In the genomic region with DNA sequence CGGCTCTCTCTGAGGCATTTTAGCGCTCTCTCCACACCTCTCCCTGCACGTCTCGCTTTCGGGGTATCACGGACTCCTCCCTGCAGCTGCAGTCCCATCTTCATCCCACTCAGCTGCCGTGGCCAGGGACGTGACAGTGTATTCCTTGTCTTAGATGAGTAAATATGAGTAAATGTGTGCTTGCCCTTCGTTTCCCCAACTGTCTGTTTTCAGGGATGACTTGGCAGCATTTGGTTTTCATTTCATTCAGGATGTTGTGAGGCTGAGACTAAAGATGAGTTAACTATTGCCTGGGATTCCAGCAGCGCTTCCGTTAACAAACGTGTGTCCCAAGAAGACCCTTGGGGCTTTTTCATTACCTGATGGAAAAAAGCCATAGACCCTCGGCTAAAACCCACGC, we compare ENCODE assay signal across 21 cellular contexts. TPM values are rescaled to one million over a fixed set of nuclear protein-coding genes. Genes with fewer than 3 reads are reported as not detected.
DNase-seq lines count a peak whose midpoint lies in the region; TF ChIP-seq lines count a peak whose summit lies in the region.
"Had no signal": no experiment of that assay in that cellular context is flagged by ENCODE, and none has a peak within 500 bp of the region (broad histone marks: within the 10 kb centered on the region; RNA-seq: fewer than 3 reads in every experiment).

No MANE protein-coding gene starts in this region.

- H3K27ac ChIP-seq in osteoblast (ENCODE audit: low read depth, low read length), result peak overlapping the region; percentile 67
- no peak overlapping the region for H3K27ac ChIP-seq in testis
- no peak overlapping the region for H3K27ac ChIP-seq in esophagus muscularis mucosa (replicated peaks in 1 of 4)
- H3K27ac ChIP-seq: tibial nerve had no signal

- peak overlapping the region; percentile 72 for H2AFZ ChIP-seq in osteoblast (ENCODE audit: low read length)

- no peak for TF ChIP-seq POLR2A in testis (IDR thresholded peaks at IDR 0.05)
- TF ChIP-seq POLR2A in esophagus muscularis mucosa (IDR thresholded peaks at IDR 0.05; ENCODE audit: low read depth), result no peak

- CTCF ChIA-PET in BJ (lab: Yijun Ruan, JAX), result interaction anchor here (1.4 to 1.7 kb wide), 2 partner anchors 9 to 35 kb away, joined by 5 to 6 read pairs; no protein-coding TSS in a partner anchor

- no peaks in the 10 kb centered on the region for H3K27me3 ChIP-seq in BJ (ENCODE audit: control insufficient read depth, insufficient read depth, low read length)
- no peaks in the 10 kb centered on the region for H3K27me3 ChIP-seq in osteoblast (ENCODE audit: insufficient read depth, low read length)
- H3K27me3 ChIP-seq in testis, result no peaks in the 10 kb centered on the region
- H3K27me3 ChIP-seq in esophagus muscularis mucosa, result no peaks in the 10 kb centered on the region
- H3K27me3 ChIP-seq: tibial nerve had no signal

- POLR2A ChIA-PET in BJ (lab: Charles Lee), result no interaction called here

- H3K36me3 ChIP-seq in BJ (ENCODE audit: control insufficient read depth, insufficient read depth, low read length) (0 out of 2 replicates have a peak, but pooled peaks cover 2% of the 10 kb centered on the region), osteoblast (ENCODE audit: insufficient read depth, low read length) (peaks cover 24% of the 10 kb centered on the region), testis (ENCODE audit: low read depth, missing control alignments) (no peaks in the 10 kb centered on the region), esophagus muscularis mucosa (peaks cover 0 to 17% (median 4%) of the 10 kb centered on the region in 4 donors)
- H3K36me3 ChIP-seq: tibial nerve had no signal

- peak; percentile 71 for DNase-seq in BJ (ENCODE audit: low read depth)
- peak; percentile 56 for DNase-seq in NCI-H69 (lab: John Stamatoyannopoulos, UW)
- DNase-seq in dedifferentiated amniotic fluid mesenchymal stem cell (ENCODE audit: extremely low spot score), result peak; percentile 47
- peak; percentile 66 for DNase-seq in osteoblast (ENCODE audit: insufficient read length, low spot score, missing footprints)
- no peak for DNase-seq in testis
- no peak for DNase-seq in T1000 (lab: John Stamatoyannopoulos, UW)
- no peak for DNase-seq in RPMI8226
- no peak for DNase-seq in esophagus muscularis mucosa (ENCODE audit: extremely low spot score)
- DNase-seq: activated CD4-positive, alpha-beta T cell treated with anti-CD3 and anti-CD28 coated beads for 48 hours; COR-L47; head of caudate nucleus; left ventricle myocardium superior; NCI-H774; nucleus accumbens; right cardiac atrium; stimulated activated CD4-positive, alpha-beta T cell treated with anti-CD3 and anti-CD28 coated beads, Interleukin-2, amount 100 ng/mL, for 24 hours; stimulated activated naive CD8-positive, alpha-beta T cell treated with anti-CD3 and anti-CD28 coated beads, Interleukin-15, Interleukin-2, amounts not matched to agents 100 U/mL and 50 U/mL, for 24 hours had no signal

- intact Hi-C loops in testis (cut with DNase I; ENCODE audit: low total_unique reads), result no loop called here
- intact Hi-C loops in esophagus muscularis mucosa (cut with DNase I), result no loop called here

- H3K9me3 ChIP-seq in osteoblast (ENCODE audit: low read depth, low read length) (no peaks in the 10 kb centered on the region), testis (no peaks in the 10 kb centered on the region), esophagus muscularis mucosa (no peaks in the 10 kb centered on the region)
- H3K9me3 ChIP-seq: tibial nerve had no signal

- peak overlapping the region; percentile 78 for H3K4me2 ChIP-seq in osteoblast (ENCODE audit: insufficient read depth, low read length)

- peaks cover 16% of the 10 kb centered on the region for H3K4me1 ChIP-seq in osteoblast (ENCODE audit: insufficient read depth, low read length)
- H3K4me1 ChIP-seq in testis, result no peaks in the 10 kb centered on the region
- peaks cover 0 to 30% (median 21%) of the 10 kb centered on the region in 4 donors for H3K4me1 ChIP-seq in esophagus muscularis mucosa
- H3K4me1 ChIP-seq: tibial nerve had no signal

- TF ChIP-seq EP300 in esophagus muscularis mucosa (IDR thresholded peaks at IDR 0.05), result no peak

- H3K79me2 ChIP-seq in osteoblast (ENCODE audit: insufficient read depth, low read length), result no peaks in the 10 kb centered on the region

- H3K4me3 ChIP-seq in BJ (ENCODE audit: low read depth, low read length) (peak overlapping the region; percentile 30), osteoblast (ENCODE audit: insufficient read depth, low read length) (peak overlapping the region; percentile 56), testis (no peak overlapping the region), esophagus muscularis mucosa (no peak overlapping the region)
- H3K4me3 ChIP-seq: tibial nerve had no signal

- WGBS in testis, 2 donors, result 81 to 84% methylated on average over 9 to 14 of the region's 14 CpGs
- WGBS in esophagus muscularis mucosa, result 67% methylated on average over 14 of the region's 14 CpGs

- no peaks in the 10 kb centered on the region for H4K20me1 ChIP-seq in osteoblast (ENCODE audit: insufficient read depth, low read length)

- TF ChIP-seq CTCF in BJ (IDR thresholded peaks at IDR 0.05; ENCODE audit: insufficient read depth, low read depth, low read length), result no peak
- TF ChIP-seq CTCF in osteoblast (IDR thresholded peaks at IDR 0.05; ENCODE audit: extremely low read depth, low read depth, low read length), result no peak
- TF ChIP-seq CTCF in testis (IDR thresholded peaks at IDR 0.05), result no peak
- TF ChIP-seq CTCF in esophagus muscularis mucosa (IDR thresholded peaks at IDR 0.05), result no peak

RNA-seq across cellular contexts. Expression of gene GDNF, which starts 29.5 kb away (rescaled TPM):
- polyA plus RNA-seq in BJ (2011; rRNA removed), result 0.81 and 1.3 TPM in 2 replicates
- polyA minus RNA-seq in BJ (2011; rRNA and poly(A)+ RNA removed), result 0.52 and 0.82 TPM in 2 replicates
- 5.0 and 6.2 TPM in 2 replicates for total RNA-seq in osteoblast
- total RNA-seq in testis, result under 1 TPM; 0.37 to 0.71 TPM
- polyA plus RNA-seq in testis (ENCODE audit: insufficient read depth, low read depth, low replicate concordance), result 0.49 TPM
- total RNA-seq in esophagus muscularis mucosa, result 10 to 100 TPM in 1 of 4 donors, 1 to 10 TPM in 3; 2.0 to 10.1 (median 5.0) TPM
- total RNA-seq: activated T-helper 2 cell treated with anti-CD3 and anti-CD28 coated beads, Interferon-gamma antibody, Interleukin-2, Interleukin-4, amounts not matched to agents 10 μg/mL and 5 μg/mL and 100 μg/mL, durations not matched to agents 14 hours and 24 hours and 36 hours; H4; tibial nerve had no signal
- polyA plus RNA-seq: IgD-negative memory B cell had no signal

Comparison
In these comparisons a context has a peak if more than half of its experiments do, and no peak if none do; other contexts are left out.
1. DNase-seq: peak in BJ (single experiment), NCI-H69 (single experiment), dedifferentiated amniotic fluid mesenchymal stem cell (single experiment) and osteoblast (single experiment); none in testis (single experiment), T1000 (single experiment), RPMI8226 (single experiment) and esophagus muscularis mucosa (single experiment).
2. H3K4me3 ChIP-seq: peak in BJ (single experiment) and osteoblast (single experiment); none in testis (0 of 2) and esophagus muscularis mucosa (0 of 4).